Comparison of ENCODE assay signal across 8 cellular contexts in genomic region chrX:101550825-101551767, GRCh38. TPM values are rescaled to one million over a fixed set of nuclear protein-coding genes. Genes with fewer than 3 reads are reported as not detected.
A peak's percentile ranks its signal among the peaks of the same experiment; 100 is the strongest.
DNase-seq lines count a peak whose midpoint lies in the region; ATAC-seq, FAIRE-seq and TF ChIP-seq lines count a peak whose summit lies in the region.

No MANE protein-coding gene starts in this region.

- TF ChIP-seq POLR2A in GM12892 (IDR thresholded peaks at IDR 0.05; ENCODE audit: low read depth, low read length), result no peak

- no peak for FAIRE-seq in GM12892 (lab: Jason Lieb, UNC)

- DNase-seq in GM04504 (ENCODE audit: low read depth), result peak; percentile 17
- peak; percentile 35 for DNase-seq in NCI-H510A (lab: John Stamatoyannopoulos, UW)
- DNase-seq in dermis blood vessel endothelial cell, result peak; percentile 59
- DNase-seq in kidney tubule cell (ENCODE audit: low spot score), result peak; percentile 23
- DNase-seq in stimulated activated CD8-positive, alpha-beta memory T cell treated with anti-CD3 and anti-CD28 coated beads, Interleukin-4, amount 100 ng/mL, for 48 hours, result peak; percentile 26
- DNase-seq in GM12892 (ENCODE audit: insufficient read length), result no peak

- ATAC-seq in HG03432 (IDR thresholded peaks at IDR 0.05; ENCODE audit: unreplicated experiment) (no peak), GM19324 (IDR thresholded peaks at IDR 0.05; ENCODE audit: low FRiP score, unreplicated experiment) (no peak)

RNA-seq across cellular contexts. Expression of gene ARMCX1, which starts 0.7 kb away (rescaled TPM):
- total RNA-seq in dermis blood vessel endothelial cell, result 38.3 and 46.1 TPM in 2 replicates
- 0.15 TPM for polyA plus RNA-seq in GM12892 (2012; ENCODE audit: missing spikeins)
